Comparison of ENCODE assay signal across 26 cellular contexts in genomic region chr2:112151701-112152440, GRCh38. TPM values are rescaled to one million over a fixed set of nuclear protein-coding genes. Genes with fewer than 3 reads are reported as not detected.
DNase-seq lines count a peak whose midpoint lies in the region; ATAC-seq and TF ChIP-seq lines count a peak whose summit lies in the region.
"Had no signal": no experiment of that assay in that cellular context is flagged by ENCODE, and none has a peak within 500 bp of the region (broad histone marks: within the 10 kb centered on the region; RNA-seq: fewer than 3 reads in every experiment).

No MANE protein-coding gene starts in this region.

- no peak overlapping the region for H4K8ac ChIP-seq in mesenchymal stem cell (ENCODE audit: low read length)

- H3K4me2 ChIP-seq in mesenchymal stem cell (ENCODE audit: low read length, poor library complexity, severe bottlenecking) = no peak overlapping the region
- H3K4me2 ChIP-seq: A549 had no signal

- H3K27me3 ChIP-seq in endodermal cell (ENCODE audit: control insufficient read depth, insufficient read depth, low read length, poor library complexity, severe bottlenecking) = no peaks in the 10 kb centered on the region
- H3K27me3 ChIP-seq in mesenchymal stem cell (ENCODE audit: control insufficient read depth in 1 of 2, insufficient read depth in 1 of 2, low read length in 2 of 2) = no peaks in the 10 kb centered on the region
- H3K27me3 ChIP-seq: BE2C, tibial artery had no signal

- peak; percentile 53 for DNase-seq in activated effector memory CD4-positive, alpha-beta T cell treated with anti-CD3 and anti-CD28 coated beads, Interleukin-2, amount 50 U/mL, for 16 hours
- no peak for DNase-seq in activated effector memory CD4-positive, alpha-beta T cell treated with Interleukin-2 at 50 U/mL for 16 hours
- DNase-seq in endodermal cell (peak; percentile 35), posterior vena cava (ENCODE audit: low spot score) (peak; percentile 64), NCI-H1436 (lab: John Stamatoyannopoulos, UW) (no peak), mesenchymal stem cell (no peak)
- no peak for DNase-seq in activated CD4-positive, alpha-beta T cell treated with anti-CD3 and anti-CD28 coated beads, Interleukin-2, amount 10 ng/mL, durations not matched to agents 24 days and 14 days
- DNase-seq: anterior cingulate cortex; BE2C; caudate nucleus; GDM1; islet precursor cell; KG1; NCI-H1436 treated with DMSO at 0.1 percent for 48 hours; NCI-H2171; NCI-H510A treated with DMSO at 0.1 percent for 48 hours; stimulated activated CD4-positive, alpha-beta T cell treated with anti-CD3 and anti-CD28 coated beads, Interleukin-4, amount 100 ng/mL, for 1 hour; stimulated activated naive CD4-positive, alpha-beta T cell; T-cell had no signal

- no peak overlapping the region for H3K23ac ChIP-seq in mesenchymal stem cell (ENCODE audit: low read length in 2 of 2)

- no peak overlapping the region for H3K9ac ChIP-seq in endodermal cell (ENCODE audit: extremely low read depth, low read length, poor library complexity, severe bottlenecking)
- H3K9ac ChIP-seq in mesenchymal stem cell (ENCODE audit: low read length) = no peak overlapping the region

- no peaks in the 10 kb centered on the region for H3K9me3 ChIP-seq in endodermal cell (ENCODE audit: control insufficient read depth, low read length)
- no peaks in the 10 kb centered on the region for H3K9me3 ChIP-seq in mesenchymal stem cell (ENCODE audit: control insufficient read depth, low read length)
- H3K9me3 ChIP-seq: A549, BE2C, SJSA1, tibial artery had no signal

- H3K4me3 Mint-ChIP-seq in endodermal cell = no peak overlapping the region
- no peak overlapping the region for H3K4me3 Mint-ChIP-seq in activated CD4-positive, alpha-beta T cell treated with anti-CD3 and anti-CD28 coated beads, Interleukin-2, amount 10 ng/mL, durations not matched to agents 24 days and 14 days
- H3K4me3 Mint-ChIP-seq: T-cell had no signal

- no peaks in the 10 kb centered on the region for H3K4me1 Mint-ChIP-seq in endodermal cell
- peaks cover 36% of the 10 kb centered on the region for H3K4me1 Mint-ChIP-seq in activated CD4-positive, alpha-beta T cell treated with anti-CD3 and anti-CD28 coated beads, Interleukin-2, amount 10 ng/mL, durations not matched to agents 24 days and 14 days

- H2BK12ac ChIP-seq in mesenchymal stem cell (ENCODE audit: low read length in 2 of 2) = no peak overlapping the region

- H3K4me3 ChIP-seq in endodermal cell (ENCODE audit: low read length) = no peak overlapping the region
- no peak overlapping the region for H3K4me3 ChIP-seq in mesenchymal stem cell (ENCODE audit: insufficient read depth in 1 of 2, low read depth in 1 of 2, low read length in 2 of 2)
- H3K4me3 ChIP-seq: A549, lung, SJSA1, tibial artery had no signal

- H3K4me1 ChIP-seq in endodermal cell (ENCODE audit: control insufficient read depth, insufficient read depth, low read length) (no peaks in the 10 kb centered on the region), mesenchymal stem cell (ENCODE audit: control insufficient read depth, insufficient read depth, low read depth, low read length) (peaks cover 21% of the 10 kb centered on the region)
- H3K4me1 ChIP-seq: A549, BE2C had no signal

- no peak overlapping the region for H3K18ac ChIP-seq in mesenchymal stem cell (ENCODE audit: low read depth in 1 of 2, low read length in 2 of 2)

- H2AFZ ChIP-seq in mesenchymal stem cell (ENCODE audit: low read depth, low read length) = no peak overlapping the region

- intact Hi-C loops in posterior vena cava (cut with DNase I) = no loop called here
- intact Hi-C loops in activated CD4-positive, alpha-beta T cell treated with anti-CD3 and anti-CD28 coated beads, Interleukin-2, amount 10 ng/mL, durations not matched to agents 24 days and 14 days (cut with micrococcal nuclease) = no loop called here

- no peak overlapping the region for H2BK15ac ChIP-seq in mesenchymal stem cell (ENCODE audit: low read depth, poor library complexity, severe bottlenecking)

- no peak overlapping the region for H2BK5ac ChIP-seq in mesenchymal stem cell (ENCODE audit: low read depth, low read length, poor library complexity, severe bottlenecking)

- H3K27ac ChIP-seq in endodermal cell (ENCODE audit: low read depth, low read length) (no peak overlapping the region), mesenchymal stem cell (ENCODE audit: low read length, poor library complexity, severe bottlenecking) (no peak overlapping the region)
- H3K27ac ChIP-seq: A549, SJSA1, tibial artery had no signal

- ATAC-seq in HG03159 (IDR thresholded peaks at IDR 0.05; ENCODE audit: unreplicated experiment) = no peak
- ATAC-seq: A549; activated CD4-positive, CD25-positive, alpha-beta regulatory T cell treated with anti-CD3 and anti-CD28 coated beads, Interleukin-2, amount 50 U/mL, for 24 hours; activated naive CD4-positive, alpha-beta T cell treated with anti-CD3 and anti-CD28 coated beads, Interleukin-2, amount 50 U/mL, for 72 hours; T-cell had no signal

- H3K9me3 Mint-ChIP-seq in endodermal cell = no peaks in the 10 kb centered on the region
- no peaks in the 10 kb centered on the region for H3K9me3 Mint-ChIP-seq in activated CD4-positive, alpha-beta T cell treated with anti-CD3 and anti-CD28 coated beads, Interleukin-2, amount 10 ng/mL, durations not matched to agents 24 days and 14 days
- H3K9me3 Mint-ChIP-seq: T-cell had no signal

- no peak overlapping the region for H4K91ac ChIP-seq in mesenchymal stem cell (ENCODE audit: low read length)

- H3K14ac ChIP-seq in mesenchymal stem cell (ENCODE audit: low read length in 2 of 2) = no peak overlapping the region

- H3K36me3 Mint-ChIP-seq in endodermal cell (ENCODE audit: low read depth) = no peaks in the 10 kb centered on the region
- H3K36me3 Mint-ChIP-seq in activated CD4-positive, alpha-beta T cell treated with anti-CD3 and anti-CD28 coated beads, Interleukin-2, amount 10 ng/mL, durations not matched to agents 24 days and 14 days (ENCODE audit: low read depth) = peaks cover 2% of the 10 kb centered on the region
- H3K36me3 Mint-ChIP-seq: T-cell had no signal

- H3K36me3 ChIP-seq in endodermal cell (ENCODE audit: control insufficient read depth, insufficient read depth, low read length) (no peaks in the 10 kb centered on the region), mesenchymal stem cell (ENCODE audit: control insufficient read depth in 1 of 2, insufficient read depth in 2 of 2, low read depth in 1 of 2, low read length in 2 of 2) (peaks cover 0 to 3% of the 10 kb centered on the region in 2 experiments)
- H3K36me3 ChIP-seq: BE2C, SJSA1, tibial artery had no signal

- WGBS in endodermal cell (ENCODE audit: insufficient coverage in 1 of 2, insufficient read length in 1 of 2), 2 experiments = 93 to 100% methylated on average over 14 to 18 of the region's 18 CpGs
- 98% methylated on average over 18 of the region's 18 CpGs for WGBS in mesenchymal stem cell

- H3K27ac Mint-ChIP-seq in endodermal cell = no peak overlapping the region
- no peak overlapping the region for H3K27ac Mint-ChIP-seq in activated CD4-positive, alpha-beta T cell treated with anti-CD3 and anti-CD28 coated beads, Interleukin-2, amount 10 ng/mL, durations not matched to agents 24 days and 14 days
- H3K27ac Mint-ChIP-seq: activated naive CD4-positive, alpha-beta T cell treated with anti-CD3 and anti-CD28 coated beads, Interleukin-2, amount 50 U/mL, for 72 hours; T-cell had no signal

- no peak for TF ChIP-seq CTCF in endodermal cell (conservative IDR thresholded peaks at IDR 0.05)

- peaks cover 4% of the 10 kb centered on the region for H3K27me3 Mint-ChIP-seq in endodermal cell (ENCODE audit: insufficient read depth)
- peaks cover 5% of the 10 kb centered on the region for H3K27me3 Mint-ChIP-seq in activated CD4-positive, alpha-beta T cell treated with anti-CD3 and anti-CD28 coated beads, Interleukin-2, amount 10 ng/mL, durations not matched to agents 24 days and 14 days
- H3K27me3 Mint-ChIP-seq: T-cell had no signal

- H3K79me1 ChIP-seq in mesenchymal stem cell (replicated peaks; ENCODE audit: low read length, poor library complexity, severe bottlenecking) = no peaks in the 10 kb centered on the region

- H3K4ac ChIP-seq in mesenchymal stem cell (ENCODE audit: low read depth in 1 of 2, low read length in 2 of 2) = no peak overlapping the region

- no peak overlapping the region for H2BK120ac ChIP-seq in mesenchymal stem cell (ENCODE audit: low read depth, low read length)

- no peak overlapping the region for H2AK5ac ChIP-seq in mesenchymal stem cell (ENCODE audit: low read length, severe bottlenecking)

RNA-seq across cellular contexts. Expression of gene FBLN7, which starts 13.7 kb away (rescaled TPM):
- total RNA-seq in endodermal cell (1 to 10 TPM; 4.0 to 8.7 TPM), posterior vena cava (10 to 100 TPM; 14.6 to 15.4 TPM)
- polyA plus RNA-seq in endodermal cell (2013, experiment 1 of 2) = 16.0 TPM
- polyA plus RNA-seq in endodermal cell (2013, experiment 2 of 2) = 13.9 TPM
- polyA plus RNA-seq in mesenchymal stem cell (2013, experiment 1 of 2) = 0.43 TPM
- 0.44 TPM for polyA plus RNA-seq in mesenchymal stem cell (2013, experiment 2 of 2)
- 26.8 and 28.7 TPM in 2 replicates for total RNA-seq in activated CD4-positive, alpha-beta T cell treated with anti-CD3 and anti-CD28 coated beads, Interleukin-2, amount 10 ng/mL, durations not matched to agents 24 days and 14 days
- total RNA-seq: SJSA1 had no signal

Comparison
In these comparisons a context has a peak if more than half of its experiments do, and no peak if none do; other contexts are left out.
1. DNase-seq: peak in activated effector memory CD4-positive, alpha-beta T cell treated with anti-CD3 and anti-CD28 coated beads, Interleukin-2, amount 50 U/mL, for 16 hours (single experiment), endodermal cell (single experiment) and posterior vena cava (single experiment); none in activated effector memory CD4-positive, alpha-beta T cell treated with Interleukin-2 at 50 U/mL for 16 hours (single experiment), NCI-H1436 (single experiment), mesenchymal stem cell (single experiment) and activated CD4-positive, alpha-beta T cell treated with anti-CD3 and anti-CD28 coated beads, Interleukin-2, amount 10 ng/mL, durations not matched to agents 24 days and 14 days (single experiment).